24 cellular contexts compared by ENCODE assay signal in genomic region chr11:64600281-64600992, GRCh38. TPM values are rescaled to one million over a fixed set of nuclear protein-coding genes. Genes with fewer than 3 reads are reported as not detected.
"Had no signal": no experiment of that assay in that cellular context is flagged by ENCODE, and none has a peak within 500 bp of the region (broad histone marks: within the 10 kb centered on the region; RNA-seq: fewer than 3 reads in every experiment).

No MANE protein-coding gene starts in this region.

- H3K36me3 ChIP-seq: Peyer's patch had no signal

- H3K4me1 ChIP-seq: Peyer's patch had no signal

- H3K27ac ChIP-seq: Peyer's patch had no signal

- H3K4me3 ChIP-seq: Peyer's patch had no signal

- DNase-seq: IMR-90, Karpas-422, KG1, MM.1S, NCI-H1092 treated with DMSO at 0.1 percent for 48 hours, NCI-H1436, NCI-H187, NCI-H2029, NCI-H2081 treated with DMSO at 0.1 percent for 48 hours, NCI-H2171, NCI-H226, NCI-H446, NCI-H510A, NCI-H524 treated with DMSO at 0.1 percent for 48 hours, NCI-H69, NCI-H774, PC-3, Peyer's patch, SHP77, SK-N-SH had no signal

- H3K9ac ChIP-seq: SK-N-SH had no signal

- H3K27me3 ChIP-seq: Peyer's patch had no signal

- H3K4me2 ChIP-seq: SK-N-SH had no signal

- H3K9me3 ChIP-seq: Peyer's patch, SK-N-SH had no signal

- ATAC-seq: HepG2, PC-3 had no signal

RNA-seq across cellular contexts. Expression of gene SLC22A12, which starts 9.4 kb away (rescaled TPM):
- total RNA-seq: HepG2, HT1080, IMR-90, PC-3, Peyer's patch, RPMI7951, SK-MEL-5 had no signal
- polyA plus RNA-seq: HepG2, IMR-90, SK-N-SH had no signal

RNA-seq across cellular contexts. Expression of gene SLC22A11, which starts 44.7 kb away (rescaled TPM):
- total RNA-seq: HT1080, IMR-90, PC-3, Peyer's patch, RPMI7951, SK-MEL-5 had no signal
- polyA plus RNA-seq: IMR-90, SK-N-SH had no signal
